Comparison of ENCODE assay signal across 21 cellular contexts in the genomic region with DNA sequence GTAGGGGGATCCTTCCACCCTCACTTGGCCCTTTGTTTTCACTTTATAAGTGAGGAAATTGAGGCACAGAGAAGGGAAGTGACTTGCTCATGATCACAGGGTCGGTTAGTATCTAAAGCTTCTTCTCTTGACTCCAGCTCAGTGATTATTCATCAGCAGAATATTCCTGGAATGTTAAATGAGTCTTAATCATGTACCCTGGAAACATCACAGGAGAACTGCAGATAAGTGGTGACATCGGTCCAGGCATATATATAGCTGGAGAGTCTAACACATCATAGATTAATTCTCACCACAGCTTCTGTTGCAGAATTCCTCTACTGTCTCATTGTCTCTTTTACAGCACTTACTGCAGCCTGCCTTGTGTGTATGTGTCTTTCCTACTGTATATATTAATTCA.
"Had no signal": no experiment of that assay in that cellular context is flagged by ENCODE, and none has a peak within 500 bp of the region (broad histone marks: within the 10 kb centered on the region; RNA-seq: fewer than 3 reads in every experiment).

No MANE protein-coding gene starts in this region.

- H3K36me3 Mint-ChIP-seq: activated naive CD4-positive, alpha-beta T cell treated with anti-CD3 and anti-CD28 coated beads, Interleukin-2, amount 50 U/mL, for 72 hours; natural killer cell treated with Interleukin-12 subunit alpha and Interleukin-12 subunit beta and Interleukin-15 and Interleukin-18, amount 100 ng/mL, for 72 hours had no signal

- H3K27ac Mint-ChIP-seq: activated CD4-positive, alpha-beta T cell treated with anti-CD3 and anti-CD28 coated beads, Interleukin-2, amount 10 ng/mL, durations not matched to agents 7 days and 5 days; activated CD8-positive, alpha-beta T cell treated with anti-CD3 and anti-CD28 coated beads, Interleukin-2, amount 10 ng/mL, durations not matched to agents 7 days and 5 days; activated naive CD4-positive, alpha-beta T cell treated with anti-CD3 and anti-CD28 coated beads, Interleukin-2, amount 50 U/mL, for 72 hours; activated T-helper 1 cell treated with anti-CD3 and anti-CD28 coated beads, Interleukin-12 subunit alpha, Interleukin-12 subunit beta, Interleukin-2, Interleukin-4 antibody, amounts not matched to agents 30 ng/mL and 10 ng/mL and 1 ng/mL, durations not matched to agents 14 hours and 24 hours and 36 hours; natural killer cell treated with Interleukin-12 subunit alpha and Interleukin-12 subunit beta and Interleukin-15 and Interleukin-18, amount 100 ng/mL, for 72 hours; progenitor cell of endocrine pancreas; T-helper 17 cell had no signal

- DNase-seq: activated CD4-positive, alpha-beta T cell treated with anti-CD3 and anti-CD28 coated beads, Interleukin-2, amount 10 ng/mL, durations not matched to agents 7 days and 5 days; activated CD8-positive, alpha-beta T cell treated with anti-CD3 and anti-CD28 coated beads, Interleukin-2, amount 10 ng/mL, durations not matched to agents 7 days and 5 days; activated gamma-delta T cell treated with Interleukin-2 at 50 U/mL for 16 hours; cerebellar nuclear complex; gastrocnemius medialis; hypothalamus; left cardiac atrium; stimulated activated CD4-positive, alpha-beta T cell treated with anti-CD3 and anti-CD28 coated beads, Interleukin-4, amount 100 ng/mL, for 24 hours; stimulated activated naive CD4-positive, alpha-beta T cell treated with Interleukin-2 at 50 U/mL for 16 hours; T-helper 17 cell; upper lobe of left lung had no signal

- H3K4me3 ChIP-seq: ascending aorta, coronary artery, esophagus muscularis mucosa, gastrocnemius medialis, right atrium auricular region, thoracic aorta, upper lobe of left lung had no signal

- H3K4me1 ChIP-seq: ascending aorta, esophagus muscularis mucosa, gastrocnemius medialis, right atrium auricular region, upper lobe of left lung had no signal

- H3K4me1 Mint-ChIP-seq: activated CD4-positive, alpha-beta T cell treated with anti-CD3 and anti-CD28 coated beads, Interleukin-2, amount 10 ng/mL, durations not matched to agents 7 days and 5 days; T-helper 17 cell had no signal

- H3K27me3 Mint-ChIP-seq: activated CD4-positive, alpha-beta T cell treated with anti-CD3 and anti-CD28 coated beads, Interleukin-2, amount 10 ng/mL, durations not matched to agents 7 days and 5 days had no signal

- H3K27ac ChIP-seq: ascending aorta, coronary artery, esophagus muscularis mucosa, gastrocnemius medialis, right atrium auricular region, thoracic aorta, upper lobe of left lung had no signal

- H3K4me3 Mint-ChIP-seq: activated CD4-positive, alpha-beta T cell treated with anti-CD3 and anti-CD28 coated beads, Interleukin-2, amount 10 ng/mL, durations not matched to agents 7 days and 5 days; activated CD8-positive, alpha-beta T cell treated with anti-CD3 and anti-CD28 coated beads, Interleukin-2, amount 10 ng/mL, durations not matched to agents 7 days and 5 days; activated T-helper 1 cell treated with anti-CD3 and anti-CD28 coated beads, Interleukin-12 subunit alpha, Interleukin-12 subunit beta, Interleukin-2, Interleukin-4 antibody, amounts not matched to agents 30 ng/mL and 10 ng/mL and 1 ng/mL, durations not matched to agents 14 hours and 24 hours and 36 hours; natural killer cell treated with Interleukin-12 subunit alpha and Interleukin-12 subunit beta and Interleukin-15 and Interleukin-18, amount 100 ng/mL, for 72 hours; T-helper 17 cell had no signal

- H3K9me3 Mint-ChIP-seq: activated CD4-positive, alpha-beta T cell treated with anti-CD3 and anti-CD28 coated beads, Interleukin-2, amount 10 ng/mL, durations not matched to agents 7 days and 5 days; activated T-helper 1 cell treated with anti-CD3 and anti-CD28 coated beads, Interleukin-12 subunit alpha, Interleukin-12 subunit beta, Interleukin-2, Interleukin-4 antibody, amounts not matched to agents 30 ng/mL and 10 ng/mL and 1 ng/mL, durations not matched to agents 14 hours and 24 hours and 36 hours had no signal

- H3K36me3 ChIP-seq: ascending aorta, esophagus muscularis mucosa, gastrocnemius medialis, right atrium auricular region, thoracic aorta, upper lobe of left lung had no signal

- H3K27me3 ChIP-seq: ascending aorta, gastrocnemius medialis, right atrium auricular region, upper lobe of left lung had no signal

- H3K9me3 ChIP-seq: ascending aorta, esophagus muscularis mucosa, gastrocnemius medialis, right atrium auricular region, thoracic aorta, upper lobe of left lung had no signal

- ATAC-seq: activated CD4-positive, CD25-positive, alpha-beta regulatory T cell treated with anti-CD3 and anti-CD28 coated beads, Interleukin-2, amount 50 U/mL, for 24 hours; activated CD8-positive, alpha-beta T cell treated with anti-CD3 and anti-CD28 coated beads, Interleukin-2, amount 10 ng/mL, durations not matched to agents 7 days and 5 days; activated naive CD4-positive, alpha-beta T cell treated with anti-CD3 and anti-CD28 coated beads, Interleukin-2, amount 50 U/mL, for 72 hours; gastrocnemius medialis; left cardiac atrium; natural killer cell treated with Interleukin-12 subunit alpha and Interleukin-12 subunit beta and Interleukin-15 and Interleukin-18, amount 100 ng/mL, for 72 hours; T-helper 17 cell had no signal
